In the genomic region with DNA sequence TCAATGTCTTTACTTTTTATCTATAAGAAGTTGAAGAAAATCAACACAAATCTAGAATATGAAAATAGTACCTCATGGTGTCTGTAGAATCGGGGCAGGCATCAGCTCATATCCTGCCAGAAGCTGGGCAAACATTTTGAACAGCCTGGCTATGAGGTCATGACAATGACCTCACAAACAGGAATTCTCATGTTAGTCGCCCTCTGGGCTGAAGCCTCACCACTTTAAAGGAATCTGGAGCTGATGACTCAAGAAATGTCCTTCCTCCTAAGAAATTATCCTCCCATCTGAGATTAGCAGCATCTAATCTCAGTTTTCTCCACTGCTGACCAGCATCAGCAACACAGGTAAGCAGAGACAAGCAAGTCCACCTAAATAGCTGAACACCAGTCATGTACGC, we compare ENCODE assay signal across 1 cellular context.
TF ChIP-seq lines count a peak whose summit lies in the region.

No MANE protein-coding gene starts in this region.

TF ChIP-seq in K562, 482 proteins besides CTCF, POLR2A, EP300 and RAD21 (continued from another document):
- TF ChIP-seq, protein P1, sequence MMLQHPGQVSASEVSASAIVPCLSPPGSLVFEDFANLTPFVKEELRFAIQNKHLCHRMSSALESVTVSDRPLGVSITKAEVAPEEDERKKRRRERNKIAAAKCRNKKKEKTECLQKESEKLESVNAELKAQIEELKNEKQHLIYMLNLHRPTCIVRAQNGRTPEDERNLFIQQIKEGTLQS (IDR thresholded peaks at IDR 0.05), result peak; percentile 32
- TF ChIP-seq, protein P1 (CRISPR knock-in tag; conservative IDR thresholded peaks at IDR 0.05), result no peak
- peak; percentile 60 for TF ChIP-seq CREM (IDR thresholded peaks at IDR 0.05; ENCODE audit: low read depth)
